In the genomic region with DNA sequence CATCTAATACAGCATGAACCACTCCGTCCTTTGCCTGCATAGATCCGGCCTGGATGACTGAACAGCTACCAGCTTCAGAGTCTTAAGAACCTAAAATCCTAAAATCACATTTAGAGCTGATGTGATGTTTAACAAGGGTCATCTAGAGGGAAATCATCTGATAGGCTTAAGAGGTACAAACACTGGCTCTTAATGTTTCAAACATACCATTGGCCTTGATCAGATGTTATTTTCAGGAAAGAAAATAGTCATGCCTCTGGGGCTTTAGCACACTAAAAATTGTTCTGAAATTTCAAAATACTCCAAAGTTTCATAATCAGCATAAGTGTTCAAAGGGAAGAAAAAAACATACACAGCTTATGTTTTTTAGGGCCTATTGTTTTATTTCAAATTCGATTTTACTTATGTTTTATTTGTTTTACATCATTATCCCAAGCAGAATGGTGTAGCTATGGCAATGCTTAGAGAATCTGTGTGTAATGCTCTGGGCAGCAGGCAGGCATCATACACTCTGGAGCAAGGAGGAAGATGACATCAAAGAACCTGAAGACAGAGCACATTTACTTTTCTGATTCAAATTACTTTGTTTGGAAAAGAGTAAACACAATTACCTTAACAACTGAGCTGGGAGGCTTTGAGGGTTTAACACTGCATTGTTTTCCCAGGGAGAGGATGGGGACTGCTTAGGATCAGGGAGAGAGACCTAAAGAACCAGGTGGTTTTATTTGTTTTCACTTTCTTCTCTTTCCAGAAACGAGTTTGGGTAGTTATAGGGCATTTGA, we compare ENCODE assay signal across 14 cellular contexts. TPM values are rescaled to one million over a fixed set of nuclear protein-coding genes. Genes with fewer than 3 reads are reported as not detected.
DNase-seq lines count a peak whose midpoint lies in the region; TF ChIP-seq lines count a peak whose summit lies in the region.
"Had no signal": no experiment of that assay in that cellular context is flagged by ENCODE, and none has a peak within 500 bp of the region (broad histone marks: within the 10 kb centered on the region; RNA-seq: fewer than 3 reads in every experiment).

No MANE protein-coding gene starts in this region.

- TF ChIP-seq CTCF in MCF 10A (IDR thresholded peaks at IDR 0.05; ENCODE audit: unreplicated experiment) (no peak), mammary epithelial cell (conservative IDR thresholded peaks at IDR 0.05 in 1 of 2, IDR thresholded peaks at IDR 0.05 in 1 of 2; ENCODE audit: extremely low read depth in 1 of 2, insufficient read depth in 1 of 2, low read depth in 1 of 2, low read length in 2 of 2) (no peak)

- H3K36me3 ChIP-seq in mammary epithelial cell (ENCODE audit: insufficient read depth, low read length): no peaks in the 10 kb centered on the region
- H3K36me3 ChIP-seq in CD8-positive, alpha-beta memory T cell (ENCODE audit: insufficient read depth, low read length): no peaks in the 10 kb centered on the region
- H3K36me3 ChIP-seq: ovary had no signal

- no peak overlapping the region for H2AFZ ChIP-seq in mammary epithelial cell (ENCODE audit: low read depth, low read length)

- H3K4me1 Mint-ChIP-seq in MCF 10A (ENCODE audit: insufficient read depth, unreplicated experiment): no peaks in the 10 kb centered on the region
- H3K4me1 Mint-ChIP-seq in activated naive CD4-positive, alpha-beta T cell treated with anti-CD3 and anti-CD28 coated beads for 36 hours (ENCODE audit: low read depth): peaks cover 29% of the 10 kb centered on the region
- peaks cover 0 to 3% (median 0%) of the 10 kb centered on the region in 3 donors for H3K4me1 Mint-ChIP-seq in CD8-positive, alpha-beta memory T cell

- H3K4me1 ChIP-seq in mammary epithelial cell (ENCODE audit: insufficient read depth, low read length): no peaks in the 10 kb centered on the region
- H3K4me1 ChIP-seq in CD8-positive, alpha-beta memory T cell (ENCODE audit: insufficient read depth, low read length): no peaks in the 10 kb centered on the region

- in situ Hi-C loops in mammary epithelial cell (cut with MboI; ENCODE audit: low sequenced_read_pairs in 2 of 2): no loop called here

- BruUV-seq in MCF 10A (replicated peaks; lab: Mats Ljungman, UMichigan) (no TSS peak), mammary epithelial cell (replicated peaks; lab: Mats Ljungman, UMichigan) (no TSS peak)

- H3K79me2 ChIP-seq in mammary epithelial cell (ENCODE audit: insufficient read depth, low read length): no peaks in the 10 kb centered on the region

- DNase-seq in MCF 10A (ENCODE audit: unreplicated experiment): peak; percentile 13
- DNase-seq in mammary epithelial cell: no peak
- peak; percentile 26 for DNase-seq in amniotic epithelial cell (ENCODE audit: low read depth)
- peak; percentile 61 for DNase-seq in islet precursor cell
- DNase-seq in caudate nucleus (lab: John Stamatoyannopoulos, UW): no peak
- no peak for DNase-seq in HCEC 1CT
- no peak for DNase-seq in activated naive CD4-positive, alpha-beta T cell treated with anti-CD3 and anti-CD28 coated beads for 36 hours
- DNase-seq in CD8-positive, alpha-beta memory T cell: no peak
- DNase-seq: activated CD4-positive, alpha-beta T cell treated with anti-CD3 and anti-CD28 coated beads, Interleukin-2, amount 50 U/mL, for 48 hours; activated T-cell treated with anti-CD3 and anti-CD28 coated beads, Interleukin-2, amount 50 U/mL, for 4 hours; ovary; stimulated activated naive CD4-positive, alpha-beta T cell treated with Interleukin-2 at 50 U/mL for 16 hours had no signal

- H3K4me3 Mint-ChIP-seq in MCF 10A (ENCODE audit: unreplicated experiment): no peak overlapping the region
- no peak overlapping the region for H3K4me3 Mint-ChIP-seq in activated naive CD4-positive, alpha-beta T cell treated with anti-CD3 and anti-CD28 coated beads for 36 hours
- H3K4me3 Mint-ChIP-seq in CD8-positive, alpha-beta memory T cell: no peak overlapping the region
- H3K4me3 Mint-ChIP-seq: activated T-cell treated with anti-CD3 and anti-CD28 coated beads, Interleukin-2, amount 50 U/mL, for 4 hours had no signal

- no peak overlapping the region for H3K4me2 ChIP-seq in mammary epithelial cell (ENCODE audit: insufficient read depth, low read depth, low read length)

- H3K36me3 Mint-ChIP-seq in MCF 10A (ENCODE audit: insufficient read depth, unreplicated experiment): no peaks in the 10 kb centered on the region
- no peaks in the 10 kb centered on the region for H3K36me3 Mint-ChIP-seq in activated naive CD4-positive, alpha-beta T cell treated with anti-CD3 and anti-CD28 coated beads for 36 hours (ENCODE audit: low read depth)
- peaks cover 0 to 4% (median 2%) of the 10 kb centered on the region in 3 donors for H3K36me3 Mint-ChIP-seq in CD8-positive, alpha-beta memory T cell

- CTCF ChIA-PET in MCF 10A (lab: Yijun Ruan, JAX) (interaction anchor here (1.2 kb wide), 1 partner anchor 12 kb away, joined by 3 read pairs; no protein-coding TSS in a partner anchor), mammary epithelial cell (lab: Charles Lee; ENCODE audit: low non-redundant PET) (no interaction called here)
- CTCF ChIA-PET in activated naive CD4-positive, alpha-beta T cell treated with anti-CD3 and anti-CD28 coated beads for 36 hours (lab: Charles Lee): interaction anchor here (0.6 to 1.0 kb wide), 4 partner anchors 58 to 175 kb away, joined by 3 to 5 read pairs (median 4); no protein-coding TSS in a partner anchor
- CTCF ChIA-PET in CD8-positive, alpha-beta memory T cell (lab: Charles Lee): interaction anchor here (0.9 to 1.8 kb wide), 2 partner anchors 10 to 12 kb away, joined by 3 to 4 read pairs; no protein-coding TSS in a partner anchor

- intact Hi-C loops in MCF 10A (cut with micrococcal nuclease) (no loop called here), mammary epithelial cell (cut with micrococcal nuclease) (no loop called here)
- intact Hi-C loops in activated naive CD4-positive, alpha-beta T cell treated with anti-CD3 and anti-CD28 coated beads for 36 hours (cut with micrococcal nuclease): loop anchor here (5.0 kb wide), 1 partner anchor 378 kb away; no protein-coding TSS in a partner anchor

- no peaks in the 10 kb centered on the region for H3K9me3 ChIP-seq in mammary epithelial cell (replicated peaks; ENCODE audit: insufficient read depth, low read length)
- no peaks in the 10 kb centered on the region for H3K9me3 ChIP-seq in CD8-positive, alpha-beta memory T cell (ENCODE audit: low read length)
- H3K9me3 ChIP-seq: ovary had no signal

- H3K27ac Mint-ChIP-seq in MCF 10A (ENCODE audit: low read depth, unreplicated experiment): peak overlapping the region; percentile 35
- H3K27ac Mint-ChIP-seq in activated naive CD4-positive, alpha-beta T cell treated with anti-CD3 and anti-CD28 coated beads for 36 hours: no peak overlapping the region
- no peak overlapping the region for H3K27ac Mint-ChIP-seq in CD8-positive, alpha-beta memory T cell

- no peak overlapping the region for H3K4me3 ChIP-seq in mammary epithelial cell (replicated peaks in 1 of 3; ENCODE audit: insufficient read depth in 1 of 3, low read depth in 2 of 3, low read length in 3 of 3)
- no peak overlapping the region for H3K4me3 ChIP-seq in CD8-positive, alpha-beta memory T cell (ENCODE audit: low read length)
- H3K4me3 ChIP-seq: K562, ovary had no signal

- H3K27me3 ChIP-seq in mammary epithelial cell (ENCODE audit: insufficient read depth, low read length): peaks cover 1% of the 10 kb centered on the region
- no peaks in the 10 kb centered on the region for H3K27me3 ChIP-seq in CD8-positive, alpha-beta memory T cell (ENCODE audit: insufficient read depth, low read length, poor library complexity, severe bottlenecking)
- H3K27me3 ChIP-seq: ovary had no signal

- no peaks in the 10 kb centered on the region for H3K27me3 Mint-ChIP-seq in MCF 10A (ENCODE audit: insufficient read depth, unreplicated experiment)
- H3K27me3 Mint-ChIP-seq in activated naive CD4-positive, alpha-beta T cell treated with anti-CD3 and anti-CD28 coated beads for 36 hours (ENCODE audit: low read depth): no peaks in the 10 kb centered on the region
- peaks cover 6 to 12% of the 10 kb centered on the region in 2 donors for H3K27me3 Mint-ChIP-seq in CD8-positive, alpha-beta memory T cell

- no peaks in the 10 kb centered on the region for H4K20me1 ChIP-seq in mammary epithelial cell (ENCODE audit: insufficient read depth, low read length)

- POLR2A ChIA-PET in MCF 10A (lab: Yijun Ruan, JAX): interaction anchor here (0.5 kb wide), 1 partner anchor 17 kb away, joined by 3 read pairs; no protein-coding TSS in a partner anchor
- POLR2A ChIA-PET in CD8-positive, alpha-beta memory T cell (lab: Charles Lee): no interaction called here

- H3K27ac ChIP-seq in mammary epithelial cell (ENCODE audit: insufficient read depth, low read depth, low read length): no peak overlapping the region
- no peak overlapping the region for H3K27ac ChIP-seq in caudate nucleus (ENCODE audit: low read depth, low read length)
- H3K27ac ChIP-seq in CD8-positive, alpha-beta memory T cell (ENCODE audit: low read depth, low read length): no peak overlapping the region
- H3K27ac ChIP-seq: HL-60, ovary had no signal

- 33% methylated on average over 3 of the region's 4 CpGs for WGBS in mammary epithelial cell (ENCODE audit: low coverage, missing lambda C conversion rate)

- dilution Hi-C loops in mammary epithelial cell (cut with HindIII; ENCODE audit: low sequenced_read_pairs): no loop called here

- no peaks in the 10 kb centered on the region for H3K9me3 Mint-ChIP-seq in MCF 10A (ENCODE audit: unreplicated experiment)
- no peaks in the 10 kb centered on the region for H3K9me3 Mint-ChIP-seq in activated naive CD4-positive, alpha-beta T cell treated with anti-CD3 and anti-CD28 coated beads for 36 hours
- H3K9me3 Mint-ChIP-seq in CD8-positive, alpha-beta memory T cell: no peaks in the 10 kb centered on the region
- H3K9me3 Mint-ChIP-seq: activated T-cell treated with anti-CD3 and anti-CD28 coated beads, Interleukin-2, amount 50 U/mL, for 4 hours had no signal

- H3K9ac ChIP-seq in mammary epithelial cell (ENCODE audit: insufficient read depth, low read length): no peak overlapping the region

RNA-seq across cellular contexts. Expression of gene LEF1, which starts 25.4 kb away (rescaled TPM):
- total RNA-seq in MCF 10A (2022) (2.0 and 3.0 TPM in 2 replicates), mammary epithelial cell (1 to 10 TPM in 1 of 2 donors, under 1 TPM in 1; 0.67 to 4.0 TPM)
- polyA plus RNA-seq in mammary epithelial cell: 0.53 TPM
- 11.4 TPM for polyA minus RNA-seq in mammary epithelial cell
- total RNA-seq in activated naive CD4-positive, alpha-beta T cell treated with anti-CD3 and anti-CD28 coated beads for 36 hours: 100 to 1,000 TPM; 350 to 367 TPM
- total RNA-seq in CD8-positive, alpha-beta memory T cell: 10 to 100 TPM; 53.2 to 55.1 TPM
- polyA plus RNA-seq in CD8-positive, alpha-beta memory T cell: 230 TPM

Comparison
In these comparisons a context has a peak if more than half of its experiments do, and no peak if none do; other contexts are left out.
1. DNase-seq: peak in MCF 10A (single experiment), amniotic epithelial cell (single experiment) and islet precursor cell (single experiment); none in mammary epithelial cell (single experiment), caudate nucleus (0 of 61), HCEC 1CT (single experiment), activated naive CD4-positive, alpha-beta T cell treated with anti-CD3 and anti-CD28 coated beads for 36 hours (single experiment) and CD8-positive, alpha-beta memory T cell (0 of 5).
2. RNA of gene LEF1, which starts 25.4 kb away (total RNA-seq): 350 to 367 TPM in activated naive CD4-positive, alpha-beta T cell treated with anti-CD3 and anti-CD28 coated beads for 36 hours and 53.2 to 55.1 TPM in CD8-positive, alpha-beta memory T cell; 0.67 to 4.0 TPM in mammary epithelial cell and 2.0 to 3.0 TPM in MCF 10A; every median in the first group is over 10 times any median in the second.